ENCODE assay signal across 13 cellular contexts in genomic region chr2:216350214-216350789, GRCh38.
DNase-seq lines count a peak whose midpoint lies in the region.
"Had no signal": no experiment of that assay in that cellular context is flagged by ENCODE, and none has a peak within 500 bp of the region (broad histone marks: within the 10 kb centered on the region; RNA-seq: fewer than 3 reads in every experiment).

No MANE protein-coding gene starts in this region.

- H3K4me3 ChIP-seq in HUES48 (ENCODE audit: low read depth, low read length), result no peak overlapping the region

- no peaks in the 10 kb centered on the region for H3K36me3 ChIP-seq in HUES48 (ENCODE audit: control insufficient read depth, insufficient read depth, low read length)
- H3K36me3 ChIP-seq: neutrophil had no signal

- peak overlapping the region; percentile 44 for H3K27ac ChIP-seq in HUES48 (ENCODE audit: low read depth, low read length)
- H3K27ac ChIP-seq: neutrophil had no signal

- peaks cover 22% of the 10 kb centered on the region for H3K4me1 ChIP-seq in HUES48 (ENCODE audit: control insufficient read depth, insufficient read depth, low read length)

- H3K36me3 Mint-ChIP-seq in activated naive CD4-positive, alpha-beta T cell treated with anti-CD3 and anti-CD28 coated beads, Interleukin-2, amount 50 U/mL, for 24 hours, result no peaks in the 10 kb centered on the region
- H3K36me3 Mint-ChIP-seq: stimulated activated naive B cell treated with anti-CD40 and anti-IgM and Interleukin-4, amounts not matched to agents 10 μg/mL and 1 μg/mL and 100 μg/mL, for 72 hours had no signal

- peaks cover 79% of the 10 kb centered on the region for H3K4me1 Mint-ChIP-seq in activated naive CD4-positive, alpha-beta T cell treated with anti-CD3 and anti-CD28 coated beads, Interleukin-2, amount 50 U/mL, for 24 hours
- H3K4me1 Mint-ChIP-seq: stimulated activated naive B cell treated with anti-CD40 and anti-IgM and Interleukin-4, amounts not matched to agents 10 μg/mL and 1 μg/mL and 100 μg/mL, for 72 hours had no signal

- no peak overlapping the region for H3K9ac ChIP-seq in HUES48 (ENCODE audit: low read depth, low read length)

- DNase-seq in AG08395 (ENCODE audit: low spot score) (peak; percentile 70), kidney tubule cell (ENCODE audit: low spot score) (peak; percentile 75), T-helper 9 cell (no peak), head of caudate nucleus (no peak), SHP77 (lab: John Stamatoyannopoulos, UW) (no peak)
- DNase-seq in effector CD4-positive, alpha-beta T cell, result no peak
- DNase-seq: DND-41; foreskin melanocyte; NCI-H774; stimulated activated naive B cell treated with anti-CD40 and anti-IgM and Interleukin-4, amounts not matched to agents 10 μg/mL and 1 μg/mL and 100 μg/mL, for 72 hours had no signal

- intact Hi-C loops in head of caudate nucleus (cut with DNase I), result no loop called here

- no peaks in the 10 kb centered on the region for H3K9me3 Mint-ChIP-seq in activated naive CD4-positive, alpha-beta T cell treated with anti-CD3 and anti-CD28 coated beads, Interleukin-2, amount 50 U/mL, for 24 hours

- peak overlapping the region; percentile 17 for H3K4me3 Mint-ChIP-seq in activated naive CD4-positive, alpha-beta T cell treated with anti-CD3 and anti-CD28 coated beads, Interleukin-2, amount 50 U/mL, for 24 hours
- H3K4me3 Mint-ChIP-seq: stimulated activated naive B cell treated with anti-CD40 and anti-IgM and Interleukin-4, amounts not matched to agents 10 μg/mL and 1 μg/mL and 100 μg/mL, for 72 hours had no signal

- H3K27me3 Mint-ChIP-seq in activated naive CD4-positive, alpha-beta T cell treated with anti-CD3 and anti-CD28 coated beads, Interleukin-2, amount 50 U/mL, for 24 hours, result no peaks in the 10 kb centered on the region
- H3K27me3 Mint-ChIP-seq: stimulated activated naive B cell treated with anti-CD40 and anti-IgM and Interleukin-4, amounts not matched to agents 10 μg/mL and 1 μg/mL and 100 μg/mL, for 72 hours had no signal

- H3K27ac Mint-ChIP-seq in activated naive CD4-positive, alpha-beta T cell treated with anti-CD3 and anti-CD28 coated beads, Interleukin-2, amount 50 U/mL, for 24 hours, result peak overlapping the region; percentile 60
- H3K27ac Mint-ChIP-seq: stimulated activated naive B cell treated with anti-CD40 and anti-IgM and Interleukin-4, amounts not matched to agents 10 μg/mL and 1 μg/mL and 100 μg/mL, for 72 hours had no signal

- H3K27me3 ChIP-seq in HUES48 (ENCODE audit: control insufficient read depth, insufficient read depth, low read length), result no peaks in the 10 kb centered on the region
- H3K27me3 ChIP-seq: neutrophil had no signal

- no peaks in the 10 kb centered on the region for H3K9me3 ChIP-seq in HUES48 (ENCODE audit: control insufficient read depth, insufficient read depth, low read length)
- H3K9me3 ChIP-seq: neutrophil had no signal

Comparison
In these comparisons a context has a peak if more than half of its experiments do, and no peak if none do; other contexts are left out.
1. DNase-seq: peak in AG08395 (single experiment) and kidney tubule cell (single experiment); none in T-helper 9 cell (single experiment), head of caudate nucleus (0 of 42), effector CD4-positive, alpha-beta T cell (single experiment) and SHP77 (0 of 2).